ENCODE assay signal across 16 cellular contexts in genomic region chr20:57948177-57948955, GRCh38.
DNase-seq lines count a peak whose midpoint lies in the region; ATAC-seq, FAIRE-seq and TF ChIP-seq lines count a peak whose summit lies in the region.
"Had no signal": no experiment of that assay in that cellular context is flagged by ENCODE, and none has a peak within 500 bp of the region (broad histone marks: within the 10 kb centered on the region; RNA-seq: fewer than 3 reads in every experiment).

No MANE protein-coding gene starts in this region.

- H3K4me3 Mint-ChIP-seq in astrocyte (ENCODE audit: unreplicated experiment): no peak overlapping the region
- H3K4me3 Mint-ChIP-seq: B cell; CD4-positive, alpha-beta T cell had no signal

- H3K4me3 ChIP-seq in GM23248 (no peak overlapping the region), astrocyte (ENCODE audit: insufficient read depth, low read depth, low read length) (no peak overlapping the region), urinary bladder (ENCODE audit: low read depth, low read length) (no peak overlapping the region), upper lobe of right lung (no peak overlapping the region)

- peak; percentile 78 for FAIRE-seq in astrocyte (lab: Jason Lieb, UNC)

- ATAC-seq in upper lobe of right lung: no peak

- H3K4me1 ChIP-seq in GM23248 (ENCODE audit: insufficient read depth) (peaks cover 16% of the 10 kb centered on the region), astrocyte (ENCODE audit: insufficient read depth, low read length) (peaks cover 26% of the 10 kb centered on the region), urinary bladder (ENCODE audit: insufficient read depth) (no peaks in the 10 kb centered on the region), upper lobe of right lung (no peaks in the 10 kb centered on the region)

- H3F3A ChIP-seq in GM23248 (ENCODE audit: insufficient read depth): peaks cover 17% of the 10 kb centered on the region

- H3K27ac ChIP-seq in GM23248 (peak overlapping the region; percentile 69), astrocyte (ENCODE audit: low read depth, low read length) (peak overlapping the region; percentile 76), urinary bladder (ENCODE audit: low read depth) (peak overlapping the region; percentile 29), upper lobe of right lung (no peak overlapping the region)

- no peaks in the 10 kb centered on the region for H3K27me3 ChIP-seq in GM23248 (replicated peaks; ENCODE audit: insufficient read depth)
- H3K27me3 ChIP-seq in astrocyte (ENCODE audit: insufficient read depth, low read length): no peaks in the 10 kb centered on the region
- no peaks in the 10 kb centered on the region for H3K27me3 ChIP-seq in upper lobe of right lung

- 66 to 68% methylated on average over 9 of the region's 9 CpGs for WGBS in GM23248 (ENCODE audit: low coverage in 1 of 2, low lambda C conversion rate in 2 of 2, missing lambda C conversion rate in 2 of 2), 2 experiments
- 91% methylated on average over 9 of the region's 9 CpGs for WGBS in urinary bladder

- H3K9me3 ChIP-seq in GM23248 (ENCODE audit: low read depth): no peaks in the 10 kb centered on the region
- H3K9me3 ChIP-seq in astrocyte (ENCODE audit: insufficient read depth, low read depth, low read length): no peaks in the 10 kb centered on the region
- H3K9me3 ChIP-seq in upper lobe of right lung: no peaks in the 10 kb centered on the region

- H4K20me1 ChIP-seq in GM23248 (ENCODE audit: insufficient read depth) (no peaks in the 10 kb centered on the region), astrocyte (ENCODE audit: insufficient read depth, low read length) (no peaks in the 10 kb centered on the region)

- TF ChIP-seq CTCF in astrocyte (IDR thresholded peaks at IDR 0.05; ENCODE audit: insufficient read depth, low read depth, low read length) (no peak), upper lobe of right lung (IDR thresholded peaks at IDR 0.05) (no peak)

- H3K9me2 ChIP-seq in GM23248 (ENCODE audit: insufficient read depth): no peaks in the 10 kb centered on the region

- H3K36me3 ChIP-seq in GM23248 (ENCODE audit: low read depth): no peaks in the 10 kb centered on the region
- H3K36me3 ChIP-seq in astrocyte (ENCODE audit: insufficient read depth, low read length): no peaks in the 10 kb centered on the region
- H3K36me3 ChIP-seq in urinary bladder (ENCODE audit: insufficient read depth): no peaks in the 10 kb centered on the region
- H3K36me3 ChIP-seq in upper lobe of right lung: no peaks in the 10 kb centered on the region

- H3K79me2 ChIP-seq in GM23248 (ENCODE audit: insufficient read depth) (no peaks in the 10 kb centered on the region), astrocyte (ENCODE audit: insufficient read depth, low read length) (no peaks in the 10 kb centered on the region)

- no peaks in the 10 kb centered on the region for H3K36me3 Mint-ChIP-seq in astrocyte (ENCODE audit: low read depth, unreplicated experiment)

- peaks cover 12% of the 10 kb centered on the region for H3K4me1 Mint-ChIP-seq in astrocyte (ENCODE audit: low read depth, unreplicated experiment)
- H3K4me1 Mint-ChIP-seq: B cell had no signal

- DNase-seq in GM23248: no peak
- DNase-seq in astrocyte (ENCODE audit: low read depth): peak; percentile 75
- peak; percentile 69 for DNase-seq in fibroblast of gingiva (ENCODE audit: low read depth)
- no peak for DNase-seq in upper lobe of right lung
- no peak for DNase-seq in NCI-H1436 treated with DMSO at 0.1 percent for 48 hours (lab: John Stamatoyannopoulos, UW)
- no peak for DNase-seq in AG08396 (ENCODE audit: low spot score)
- DNase-seq: CD4-positive, alpha-beta T cell; DMS79; GOT3; KG1; NCI-H1048; NCI-H2081 treated with DMSO at 0.1 percent for 48 hours; NCI-H524; SHP77 had no signal

- H3K9ac ChIP-seq in GM23248: no peak overlapping the region
- H3K9ac ChIP-seq in astrocyte (ENCODE audit: low read length): no peak overlapping the region

- H3K27me3 Mint-ChIP-seq in astrocyte (ENCODE audit: low read depth, unreplicated experiment): peaks cover 26% of the 10 kb centered on the region
- H3K27me3 Mint-ChIP-seq: CD4-positive, alpha-beta T cell had no signal

- peak overlapping the region; percentile 52 for H3K4me2 ChIP-seq in GM23248 (ENCODE audit: unreplicated experiment)
- peak overlapping the region; percentile 62 for H3K4me2 ChIP-seq in astrocyte (ENCODE audit: low read length)

- no peak overlapping the region for H2AFZ ChIP-seq in GM23248
- peak overlapping the region; percentile 36 for H2AFZ ChIP-seq in astrocyte (ENCODE audit: low read depth, low read length)

- H3K9me3 Mint-ChIP-seq in astrocyte (ENCODE audit: unreplicated experiment): peaks cover 11% of the 10 kb centered on the region
- H3K9me3 Mint-ChIP-seq: CD4-positive, alpha-beta T cell had no signal

- H3K27ac Mint-ChIP-seq in astrocyte (ENCODE audit: unreplicated experiment): no peak overlapping the region
- H3K27ac Mint-ChIP-seq: B cell; CD4-positive, alpha-beta T cell had no signal

- intact Hi-C loops in upper lobe of right lung (cut with DNase I): no loop called here

- in situ Hi-C loops in GM23248 (cut with MboI): no loop called here

Comparison
In these comparisons a context has a peak if more than half of its experiments do, and no peak if none do; other contexts are left out.
1. DNase-seq: peak in astrocyte (single experiment) and fibroblast of gingiva (single experiment); none in GM23248 (single experiment), upper lobe of right lung (single experiment), NCI-H1436 treated with DMSO at 0.1 percent for 48 hours (single experiment) and AG08396 (single experiment).